ENCODE assay signal across 17 cellular contexts in genomic region chr18:58416704-58417683, GRCh38.
A peak's percentile ranks its signal among the peaks of the same experiment; 100 is the strongest.
DNase-seq lines count a peak whose midpoint lies in the region; ATAC-seq and TF ChIP-seq lines count a peak whose summit lies in the region.
"Had no signal": no experiment of that assay in that cellular context is flagged by ENCODE, and none has a peak within 500 bp of the region (broad histone marks: within the 10 kb centered on the region; RNA-seq: fewer than 3 reads in every experiment).

No MANE protein-coding gene starts in this region.

- DNase-seq in HCEC 1CT (peak; percentile 68), astrocyte of the cerebellum (ENCODE audit: low read depth) (peak; percentile 63), fibroblast of pulmonary artery (ENCODE audit: low read depth) (peak; percentile 72), renal cortical epithelial cell (ENCODE audit: low read depth) (peak; percentile 70), left colon (no peak), NCI-H1436 treated with DMSO at 0.1 percent for 48 hours (lab: John Stamatoyannopoulos, UW) (no peak), type B pancreatic cell (ENCODE audit: extremely low spot score, unreplicated experiment) (no peak), SIG-M5 treated with dmso at 0.1 percent for 504 hours (lab: John Stamatoyannopoulos, UW; ENCODE audit: unreplicated experiment) (no peak)
- DNase-seq: activated CD4-positive, alpha-beta T cell treated with anti-CD3 and anti-CD28 coated beads for 4 hours; CD8-positive, alpha-beta memory T cell; gastrocnemius medialis; NCI-H1048; NCI-H774; ovary; stimulated activated CD4-positive, alpha-beta T cell treated with anti-CD3 and anti-CD28 coated beads, Interleukin-1b, Interleukin-23, amount 100 ng/mL, for 48 hours; SW 1271 had no signal

- peaks cover 9% of the 10 kb centered on the region for H3K9me3 Mint-ChIP-seq in type B pancreatic cell
- H3K9me3 Mint-ChIP-seq: CD8-positive, alpha-beta memory T cell had no signal

- H3K4me3 Mint-ChIP-seq in type B pancreatic cell = no peak overlapping the region
- H3K4me3 Mint-ChIP-seq: CD8-positive, alpha-beta memory T cell; stimulated activated naive CD8-positive, alpha-beta T cell treated with anti-CD3 and anti-CD28 coated beads, Interleukin-15, Interleukin-2, amounts not matched to agents 100 ng/mL and 50 ng/mL, for 24 hours had no signal

- in situ Hi-C loops in astrocyte of the cerebellum (cut with HindIII; ENCODE audit: low sequenced_read_pairs) = no loop called here

- H3K36me3 Mint-ChIP-seq in type B pancreatic cell = no peaks in the 10 kb centered on the region
- H3K36me3 Mint-ChIP-seq: CD8-positive, alpha-beta memory T cell had no signal

- intact Hi-C loops in left colon (cut with DNase I, micrococcal nuclease) = no loop called here

- peaks cover 11% of the 10 kb centered on the region for H3K4me1 Mint-ChIP-seq in type B pancreatic cell (ENCODE audit: unreplicated experiment)
- H3K4me1 Mint-ChIP-seq: CD8-positive, alpha-beta memory T cell had no signal

- no peak for TF ChIP-seq CTCF in astrocyte of the cerebellum (IDR thresholded peaks at IDR 0.05; ENCODE audit: low read depth, low read length, missing control alignments)
- no peak for TF ChIP-seq CTCF in fibroblast of pulmonary artery (IDR thresholded peaks at IDR 0.05; ENCODE audit: low read length, missing control alignments)
- TF ChIP-seq CTCF in type B pancreatic cell (conservative IDR thresholded peaks at IDR 0.05) = no peak

- H3K4me3 ChIP-seq in astrocyte of the cerebellum (ENCODE audit: low read depth, low read length) (no peak overlapping the region), fibroblast of pulmonary artery (replicated peaks; ENCODE audit: low read depth, low read length) (no peak overlapping the region)
- H3K4me3 ChIP-seq: gastrocnemius medialis, ovary had no signal

- ATAC-seq in left colon = no peak
- ATAC-seq: gastrocnemius medialis had no signal

- H3K27me3 Mint-ChIP-seq in type B pancreatic cell = peaks cover 6% of the 10 kb centered on the region
- H3K27me3 Mint-ChIP-seq: stimulated activated naive CD8-positive, alpha-beta T cell treated with anti-CD3 and anti-CD28 coated beads, Interleukin-15, Interleukin-2, amounts not matched to agents 100 ng/mL and 50 ng/mL, for 24 hours had no signal

- no peak overlapping the region for H3K27ac Mint-ChIP-seq in type B pancreatic cell
- H3K27ac Mint-ChIP-seq: stimulated activated naive CD8-positive, alpha-beta T cell treated with anti-CD3 and anti-CD28 coated beads, Interleukin-15, Interleukin-2, amounts not matched to agents 100 ng/mL and 50 ng/mL, for 24 hours had no signal

Comparison
In these comparisons a context has a peak if more than half of its experiments do, and no peak if none do; other contexts are left out.
1. DNase-seq: peak in HCEC 1CT (single experiment), astrocyte of the cerebellum (single experiment), fibroblast of pulmonary artery (single experiment) and renal cortical epithelial cell (single experiment); none in left colon (0 of 2), NCI-H1436 treated with DMSO at 0.1 percent for 48 hours (single experiment), type B pancreatic cell (single experiment) and SIG-M5 treated with dmso at 0.1 percent for 504 hours (single experiment).